13 cellular contexts compared by ENCODE assay signal in the genomic region with DNA sequence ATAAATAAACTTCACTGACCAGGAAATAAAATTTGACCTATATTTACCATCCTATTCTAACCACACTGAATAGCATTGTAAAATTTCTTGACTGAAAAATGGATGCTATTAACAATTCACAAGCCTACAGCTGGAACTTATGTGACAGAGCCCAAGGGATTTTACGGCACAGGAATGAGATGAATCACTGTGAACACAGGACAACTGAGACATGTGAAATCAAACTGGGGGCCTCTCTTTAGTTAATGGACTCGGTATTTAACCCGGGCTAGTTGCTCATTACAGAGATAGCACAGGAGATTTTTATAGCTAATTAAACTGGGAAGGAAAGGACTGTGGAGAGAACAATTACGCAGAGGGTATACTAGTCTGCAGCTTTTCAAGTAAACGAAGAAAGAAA.
DNase-seq lines count a peak whose midpoint lies in the region; ATAC-seq and TF ChIP-seq lines count a peak whose summit lies in the region.
"Had no signal": no experiment of that assay in that cellular context is flagged by ENCODE, and none has a peak within 500 bp of the region (broad histone marks: within the 10 kb centered on the region; RNA-seq: fewer than 3 reads in every experiment).

No MANE protein-coding gene starts in this region.

- peak overlapping the region; percentile 86 for H3K27ac ChIP-seq in VCaP
- H3K27ac ChIP-seq: thoracic aorta had no signal

- DNase-seq in HCEC 1CT: peak; percentile 10
- peak; percentile 36 for DNase-seq in iris pigment epithelial cell (ENCODE audit: low read depth)
- peak; percentile 10 for DNase-seq in retina
- no peak for DNase-seq in activated CD8-positive, alpha-beta memory T cell treated with anti-CD3 and anti-CD28 coated beads, Interleukin-2, amount 50 U/mL, for 4 hours
- no peak for DNase-seq in T-helper 2 cell
- DNase-seq: activated CD4-positive, alpha-beta memory T cell treated with anti-CD3 and anti-CD28 coated beads, Interleukin-2, amount 10 ng/mL, durations not matched to agents 7 days and 5 days; central memory CD4-positive, alpha-beta T cell; NCI-H1417 treated with DMSO at 0.1 percent for 48 hours; T1000 had no signal

- no peak for ATAC-seq in GM18909 (IDR thresholded peaks at IDR 0.05; ENCODE audit: poor library complexity, unreplicated experiment)
- ATAC-seq: Right ventricle myocardium inferior had no signal

- no peak for TF ChIP-seq CTCF in VCaP (conservative IDR thresholded peaks at IDR 0.05)

Comparison
In these comparisons a context has a peak if more than half of its experiments do, and no peak if none do; other contexts are left out.
1. DNase-seq: peak in HCEC 1CT (single experiment), iris pigment epithelial cell (single experiment) and retina (single experiment); none in activated CD8-positive, alpha-beta memory T cell treated with anti-CD3 and anti-CD28 coated beads, Interleukin-2, amount 50 U/mL, for 4 hours (single experiment) and T-helper 2 cell (0 of 5).